Comparison of ENCODE assay signal across 20 cellular contexts in genomic region chr11:131880279-131880678, GRCh38.
"Had no signal": no experiment of that assay in that cellular context is flagged by ENCODE, and none has a peak within 500 bp of the region (broad histone marks: within the 10 kb centered on the region; RNA-seq: fewer than 3 reads in every experiment).

No MANE protein-coding gene starts in this region.

- H3K27ac ChIP-seq: adrenal gland, left lung, tibial artery, VCaP had no signal

- H3K4me1 ChIP-seq: adrenal gland, left lung, tibial artery had no signal

- H3K4me3 ChIP-seq: adrenal gland, left lung, tibial artery had no signal

- H3K4me3 Mint-ChIP-seq: activated T-helper 1 cell treated with anti-CD3 and anti-CD28 coated beads, Interleukin-12 subunit alpha, Interleukin-12 subunit beta, Interleukin-2, Interleukin-4 antibody, amounts not matched to agents 30 ng/mL and 10 ng/mL and 1 ng/mL, durations not matched to agents 14 hours and 24 hours and 36 hours; nephron progenitor cell had no signal

- H3K9me3 Mint-ChIP-seq: activated T-helper 1 cell treated with anti-CD3 and anti-CD28 coated beads, Interleukin-12 subunit alpha, Interleukin-12 subunit beta, Interleukin-2, Interleukin-4 antibody, amounts not matched to agents 30 ng/mL and 10 ng/mL and 1 ng/mL, durations not matched to agents 14 hours and 24 hours and 36 hours; nephron progenitor cell had no signal

- DNase-seq: activated CD4-positive, alpha-beta T cell treated with anti-CD3 and anti-CD28 coated beads, Interleukin-2, amount 50 U/mL, for 4 hours; activated gamma-delta T cell treated with Interleukin-2 at 50 U/mL for 16 hours; adrenal gland; effector CD4-positive, alpha-beta T cell; hypothalamus; kidney; left lung; midbrain; nephron progenitor cell; occipital lobe; posterior cingulate gyrus; stimulated activated CD4-positive, alpha-beta T cell treated with anti-CD3 and anti-CD28 coated beads, Interleukin-12 subunit alpha, Interleukin-12 subunit beta, amount 100 ng/mL, for 4 hours; stimulated activated CD4-positive, alpha-beta T cell treated with anti-CD3 and anti-CD28 coated beads, Interleukin-1b, Interleukin-23, amount 100 ng/mL, for 48 hours; stimulated activated naive CD4-positive, alpha-beta T cell treated with Interleukin-2 at 50 U/mL for 16 hours; T-helper 2 cell; tibial artery had no signal

- H3K9me3 ChIP-seq: adrenal gland, left lung, tibial artery had no signal

- H3K36me3 ChIP-seq: adrenal gland, left lung, tibial artery had no signal

- H3K27me3 ChIP-seq: adrenal gland, tibial artery had no signal

- ATAC-seq: activated naive CD4-positive, alpha-beta T cell treated with anti-CD3 and anti-CD28 coated beads, Interleukin-2, amount 50 U/mL, for 72 hours; esophagus mucosa; left lung had no signal

- H3K27ac Mint-ChIP-seq: activated T-helper 1 cell treated with anti-CD3 and anti-CD28 coated beads, Interleukin-12 subunit alpha, Interleukin-12 subunit beta, Interleukin-2, Interleukin-4 antibody, amounts not matched to agents 30 ng/mL and 10 ng/mL and 1 ng/mL, durations not matched to agents 14 hours and 24 hours and 36 hours; nephron progenitor cell had no signal
